ENCODE assay signal across 8 cellular contexts in genomic region chr2:121810959-121811853, GRCh38.
DNase-seq lines count a peak whose midpoint lies in the region; ATAC-seq and TF ChIP-seq lines count a peak whose summit lies in the region.

No MANE protein-coding gene starts in this region.

- no peaks in the 10 kb centered on the region for H3K9me3 Mint-ChIP-seq in T-helper 2 cell treated with Interferon-gamma antibody and Interleukin-4, amounts not matched to agents 5 μg/mL and 100 μg/mL, for 36 hours

- DNase-seq in AG09309 (ENCODE audit: low read depth): peak; percentile 27
- DNase-seq in NCI-H128 (lab: John Stamatoyannopoulos, UW; ENCODE audit: unreplicated experiment): peak; percentile 28
- peak; percentile 77 for DNase-seq in SW480 (ENCODE audit: low spot score)
- peak; percentile 86 for DNase-seq in fibroblast of pulmonary artery (ENCODE audit: low read depth)
- peak in 44 of 56 donors; percentile 5 to 82 (median 33) for DNase-seq in nucleus accumbens (lab: John Stamatoyannopoulos, UW)
- no peak for DNase-seq in T-helper 2 cell treated with Interferon-gamma antibody and Interleukin-4, amounts not matched to agents 5 μg/mL and 100 μg/mL, for 36 hours (ENCODE audit: low spot score)

- no peaks in the 10 kb centered on the region for H3K4me1 Mint-ChIP-seq in T-helper 2 cell treated with Interferon-gamma antibody and Interleukin-4, amounts not matched to agents 5 μg/mL and 100 μg/mL, for 36 hours (ENCODE audit: low read depth)

- no peaks in the 10 kb centered on the region for H3K27me3 Mint-ChIP-seq in T-helper 2 cell treated with Interferon-gamma antibody and Interleukin-4, amounts not matched to agents 5 μg/mL and 100 μg/mL, for 36 hours (ENCODE audit: low read depth)

- no peaks in the 10 kb centered on the region for H3K36me3 Mint-ChIP-seq in T-helper 2 cell treated with Interferon-gamma antibody and Interleukin-4, amounts not matched to agents 5 μg/mL and 100 μg/mL, for 36 hours (ENCODE audit: low read depth)

- no peak overlapping the region for H3K4me3 Mint-ChIP-seq in T-helper 2 cell treated with Interferon-gamma antibody and Interleukin-4, amounts not matched to agents 5 μg/mL and 100 μg/mL, for 36 hours

- H3K4me3 ChIP-seq in AG09309 (ENCODE audit: control insufficient read depth, low read depth, low read length) (no peak overlapping the region), GM12875 (ENCODE audit: low read depth, low read length) (no peak overlapping the region), fibroblast of pulmonary artery (replicated peaks; ENCODE audit: low read depth, low read length) (no peak overlapping the region)

- no peak overlapping the region for H3K27ac Mint-ChIP-seq in T-helper 2 cell treated with Interferon-gamma antibody and Interleukin-4, amounts not matched to agents 5 μg/mL and 100 μg/mL, for 36 hours

- TF ChIP-seq CTCF in AG09309 (IDR thresholded peaks at IDR 0.05; ENCODE audit: control insufficient read depth, insufficient read depth, low read depth, low read length, missing control alignments) (peak; percentile 61), GM12875 (IDR thresholded peaks at IDR 0.05; ENCODE audit: borderline replicate concordance, insufficient read depth, low read depth, low read length) (peak; percentile 61; the same call in 1 of the 2 replicates), fibroblast of pulmonary artery (IDR thresholded peaks at IDR 0.05; ENCODE audit: low read length, missing control alignments) (peak; percentile 66)

- peak; percentile 83 for ATAC-seq in HG02852 (IDR thresholded peaks at IDR 0.05; ENCODE audit: unreplicated experiment)
